ENCODE assay signal across 21 cellular contexts in genomic region chr14:68358500-68358899, GRCh38.
DNase-seq lines count a peak whose midpoint lies in the region; ATAC-seq and TF ChIP-seq lines count a peak whose summit lies in the region.
"Had no signal": no experiment of that assay in that cellular context is flagged by ENCODE, and none has a peak within 500 bp of the region (broad histone marks: within the 10 kb centered on the region; RNA-seq: fewer than 3 reads in every experiment).

No MANE protein-coding gene starts in this region.

- intact Hi-C loops in esophagus muscularis mucosa (cut with DNase I) (no loop called here), upper lobe of right lung (cut with DNase I) (no loop called here)

- H3K4me2 ChIP-seq in Loucy (ENCODE audit: low read depth, low read length, poor library complexity, severe bottlenecking) (peak overlapping the region; percentile 34), neural progenitor cell (no peak overlapping the region)

- H3K79me2 ChIP-seq in Loucy (ENCODE audit: insufficient read depth, low read length), result no peaks in the 10 kb centered on the region
- no peaks in the 10 kb centered on the region for H3K79me2 ChIP-seq in neural progenitor cell (ENCODE audit: low read depth)

- H3K27me3 Mint-ChIP-seq in neural progenitor cell (ENCODE audit: insufficient read depth, low read depth) (no peaks in the 10 kb centered on the region), osteocyte (ENCODE audit: unreplicated experiment) (no peaks in the 10 kb centered on the region)
- H3K27me3 Mint-ChIP-seq: CD4-positive, alpha-beta memory T cell had no signal

- H3K9me2 ChIP-seq in Loucy (replicated peaks; ENCODE audit: low read depth, low read length), result no peaks in the 10 kb centered on the region

- DNase-seq in esophagus muscularis mucosa (ENCODE audit: extremely low spot score) (no peak), neural progenitor cell (ENCODE audit: low spot score) (no peak), upper lobe of right lung (no peak), osteocyte (ENCODE audit: extremely low spot score, unreplicated experiment) (no peak)
- DNase-seq: CD4-positive, alpha-beta memory T cell; DMS153; GF-D8; HFFc6; IMR-90; Karpas-422; MG63; NCI-H1048; NCI-H1436 treated with DMSO at 0.1 percent for 48 hours; NCI-H2029; NCI-H345; NCI-H526 had no signal

- H3K4me1 Mint-ChIP-seq in neural progenitor cell, result peaks cover 37% of the 10 kb centered on the region
- H3K4me1 Mint-ChIP-seq in osteocyte (ENCODE audit: unreplicated experiment), result peaks cover 25% of the 10 kb centered on the region

- H3K36me3 Mint-ChIP-seq in neural progenitor cell, result peaks cover 4% of the 10 kb centered on the region
- H3K36me3 Mint-ChIP-seq in osteocyte (ENCODE audit: unreplicated experiment), result no peaks in the 10 kb centered on the region

- H3K36me3 ChIP-seq in Loucy (ENCODE audit: insufficient read depth, low read length), result no peaks in the 10 kb centered on the region
- no peaks in the 10 kb centered on the region for H3K36me3 ChIP-seq in esophagus muscularis mucosa
- H3K36me3 ChIP-seq in neural progenitor cell, result no peaks in the 10 kb centered on the region
- no peaks in the 10 kb centered on the region for H3K36me3 ChIP-seq in upper lobe of right lung
- H3K36me3 ChIP-seq: MG63, SJSA1 had no signal

- H3K9ac ChIP-seq in Loucy (ENCODE audit: low read depth, low read length, poor library complexity, severe bottlenecking) (peak overlapping the region; percentile 33), neural progenitor cell (no peak overlapping the region)

- H3K27me3 ChIP-seq in Loucy (ENCODE audit: insufficient read depth, low read length, poor library complexity, severe bottlenecking) (no peaks in the 10 kb centered on the region), esophagus muscularis mucosa (no peaks in the 10 kb centered on the region), neural progenitor cell (no peaks in the 10 kb centered on the region), upper lobe of right lung (no peaks in the 10 kb centered on the region)
- H3K27me3 ChIP-seq: MG63, SJSA1 had no signal

- H3K27ac ChIP-seq in esophagus muscularis mucosa (replicated peaks in 1 of 4) (peak overlapping the region; percentile 74 to 79 (median 76)), neural progenitor cell (no peak overlapping the region), upper lobe of right lung (peak overlapping the region; percentile 81)
- H3K27ac ChIP-seq: SJSA1 had no signal

- H3K27ac Mint-ChIP-seq in neural progenitor cell (peak overlapping the region; percentile 16), osteocyte (ENCODE audit: unreplicated experiment) (no peak overlapping the region)
- H3K27ac Mint-ChIP-seq: HFFc6 had no signal

- no peak for TF ChIP-seq EP300 in esophagus muscularis mucosa (IDR thresholded peaks at IDR 0.05)

- 93% methylated on average over 1 of the region's 1 CpG for WGBS in esophagus muscularis mucosa

- H3K4me3 ChIP-seq in Loucy (ENCODE audit: low read length, poor library complexity, severe bottlenecking), result no peak overlapping the region
- no peak overlapping the region for H3K4me3 ChIP-seq in esophagus muscularis mucosa
- H3K4me3 ChIP-seq in neural progenitor cell, result no peak overlapping the region
- H3K4me3 ChIP-seq in upper lobe of right lung, result no peak overlapping the region
- H3K4me3 ChIP-seq: MG63, SJSA1 had no signal

- TF ChIP-seq POLR2A in esophagus muscularis mucosa (IDR thresholded peaks at IDR 0.05; ENCODE audit: low read depth), result no peak

- peaks cover 7% of the 10 kb centered on the region for H3K9me3 Mint-ChIP-seq in neural progenitor cell
- H3K9me3 Mint-ChIP-seq in osteocyte (ENCODE audit: unreplicated experiment), result peaks cover 4% of the 10 kb centered on the region
- H3K9me3 Mint-ChIP-seq: CD4-positive, alpha-beta memory T cell; HFFc6 had no signal

- H3F3A ChIP-seq in Loucy (ENCODE audit: low read depth) (no peaks in the 10 kb centered on the region), neural progenitor cell (ENCODE audit: low read depth) (peaks cover 17% of the 10 kb centered on the region)

- H3K4me3 Mint-ChIP-seq in neural progenitor cell (no peak overlapping the region), osteocyte (ENCODE audit: unreplicated experiment) (no peak overlapping the region)
- H3K4me3 Mint-ChIP-seq: HFFc6 had no signal

- ATAC-seq in upper lobe of right lung (no peak), GM21723 (IDR thresholded peaks at IDR 0.05; ENCODE audit: unreplicated experiment) (no peak), GM19455 (IDR thresholded peaks at IDR 0.05; ENCODE audit: unreplicated experiment) (no peak), HG03521 (IDR thresholded peaks at IDR 0.05; ENCODE audit: unreplicated experiment) (no peak)

- H3K4me1 ChIP-seq in Loucy (ENCODE audit: insufficient read depth, low read length, poor library complexity, severe bottlenecking) (peaks cover 42% of the 10 kb centered on the region), esophagus muscularis mucosa (peaks cover 11 to 31% (median 31%) of the 10 kb centered on the region in 4 donors), neural progenitor cell (peaks cover 29% of the 10 kb centered on the region), upper lobe of right lung (peaks cover 12% of the 10 kb centered on the region)

- TF ChIP-seq CTCF in Loucy (conservative IDR thresholded peaks at IDR 0.05; ENCODE audit: low read length) (no peak), esophagus muscularis mucosa (IDR thresholded peaks at IDR 0.05) (no peak), neural progenitor cell (IDR thresholded peaks at IDR 0.05) (no peak), upper lobe of right lung (IDR thresholded peaks at IDR 0.05) (no peak), osteocyte (IDR thresholded peaks at IDR 0.05) (no peak)

- H3K9me3 ChIP-seq in Loucy (ENCODE audit: insufficient read depth, low read depth, low read length) (no peaks in the 10 kb centered on the region), esophagus muscularis mucosa (no peaks in the 10 kb centered on the region), neural progenitor cell (ENCODE audit: low read depth) (no peaks in the 10 kb centered on the region), upper lobe of right lung (no peaks in the 10 kb centered on the region)
- H3K9me3 ChIP-seq: MG63, SJSA1 had no signal

- H2AFZ ChIP-seq in Loucy (ENCODE audit: low read length) (no peak overlapping the region), neural progenitor cell (replicated peaks) (no peak overlapping the region)

- H4K20me1 ChIP-seq in Loucy (ENCODE audit: insufficient read depth, low read length, poor library complexity, severe bottlenecking) (no peaks in the 10 kb centered on the region), neural progenitor cell (ENCODE audit: low read depth) (no peaks in the 10 kb centered on the region)
